Comparison of ENCODE assay signal across 31 cellular contexts in the genomic region with DNA sequence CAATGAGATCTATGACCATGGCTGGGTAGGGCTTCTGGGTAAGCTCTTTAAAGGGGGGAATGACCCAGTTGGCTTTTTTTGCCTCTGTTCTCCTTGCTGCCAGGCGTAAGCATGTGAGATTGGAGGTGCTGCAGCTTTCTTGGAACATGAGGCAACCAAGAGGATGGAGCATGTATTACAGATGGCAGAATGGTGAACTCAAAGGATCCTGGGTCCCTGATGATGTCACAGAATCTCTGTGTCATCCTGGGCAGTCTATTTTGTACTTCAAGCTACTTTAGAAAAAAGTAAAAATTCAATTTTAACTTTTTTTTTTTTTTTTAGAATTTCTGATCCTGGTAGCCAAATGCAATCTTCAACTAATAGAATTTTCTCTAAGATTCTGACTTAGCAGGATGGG. TPM values are rescaled to one million over a fixed set of nuclear protein-coding genes. Genes with fewer than 3 reads are reported as not detected.
"Had no signal": no experiment of that assay in that cellular context is flagged by ENCODE, and none has a peak within 500 bp of the region (broad histone marks: within the 10 kb centered on the region; RNA-seq: fewer than 3 reads in every experiment).

No MANE protein-coding gene starts in this region.

- H3K27ac ChIP-seq: esophagus muscularis mucosa, left ventricle myocardium inferior, skin epidermis, testis, transverse colon had no signal

- DNase-seq: activated CD4-positive, alpha-beta T cell treated with anti-CD3 and anti-CD28 coated beads for 1 hour; activated CD8-positive, alpha-beta memory T cell treated with anti-CD3 and anti-CD28 coated beads, Interleukin-2, amount 50 U/mL, for 4 hours; activated gamma-delta T cell treated with Interleukin-2 at 50 U/mL for 16 hours; activated T-cell treated with anti-CD3 and anti-CD28 coated beads, Interleukin-2, amount 50 U/mL, for 4 hours; anterior cingulate cortex; dermis blood vessel endothelial cell; effector CD4-positive, alpha-beta T cell; glutamatergic neuron; left ventricle myocardium inferior; right cardiac atrium; stimulated activated CD4-positive, alpha-beta T cell treated with anti-CD3 and anti-CD28 coated beads, Interleukin-12 subunit alpha, Interleukin-12 subunit beta, amount 100 ng/mL, for 4 hours; stimulated activated CD4-positive, alpha-beta T cell treated with anti-CD3 and anti-CD28 coated beads, Interleukin-4, amount 100 ng/mL, for 1 hour; T-helper 2 cell; testis; transverse colon had no signal

- H3K27me3 ChIP-seq: testis, transverse colon had no signal

- H3K4me3 ChIP-seq: esophagus muscularis mucosa, left ventricle myocardium inferior, lung, mucosa of descending colon, skin epidermis, testis, transverse colon had no signal

- ATAC-seq: activated T-cell treated with anti-CD3 and anti-CD28 coated beads, Interleukin-2, amount 50 U/mL, for 4 hours; activated T-helper 17 cell treated with anti-CD3 and anti-CD28 coated beads, Interleukin-2, amount 50 U/mL, for 72 hours; mucosa of descending colon; natural killer cell treated with Interleukin-12 subunit alpha and Interleukin-12 subunit beta and Interleukin-15 and Interleukin-18, amount 100 ng/mL, for 72 hours; right cardiac atrium; stimulated activated naive CD8-positive, alpha-beta T cell treated with anti-CD3 and anti-CD28 coated beads, Interleukin-15, Interleukin-2, amounts not matched to agents 100 U/mL and 50 U/mL, for 24 hours; WTC11 had no signal

- H3K4me1 ChIP-seq: esophagus muscularis mucosa, left ventricle myocardium inferior, testis, transverse colon had no signal

- H3K36me3 ChIP-seq: esophagus muscularis mucosa, left ventricle myocardium inferior, transverse colon had no signal

- H3K9me3 ChIP-seq: esophagus muscularis mucosa, left ventricle myocardium inferior, mucosa of descending colon, testis, transverse colon had no signal

RNA-seq across cellular contexts. Expression of gene KRT82, which starts 8.0 kb away (rescaled TPM):
- total RNA-seq: activated CD8-positive, alpha-beta memory T cell treated with anti-CD3 and anti-CD28 coated beads for 36 hours; activated T-cell treated with anti-CD3 and anti-CD28 coated beads, Interleukin-2, amount 50 U/mL, for 4 hours; activated T-helper 17 cell treated with anti-CD3 and anti-CD28 coated beads, Interleukin-2, amount 50 U/mL, for 72 hours; bronchial epithelial cell; dermis blood vessel endothelial cell; esophagus muscularis mucosa; frontal cortex; left ventricle myocardium inferior; lung; mesenteric fat pad; mucosa of descending colon; myocyte; natural killer cell treated with Interleukin-12 subunit alpha and Interleukin-12 subunit beta and Interleukin-15 and Interleukin-18, amount 100 ng/mL, for 72 hours; omental fat pad; right cardiac atrium; testis; transverse colon; urinary bladder; WTC11 had no signal
- polyA plus RNA-seq: adipose tissue, lung, right cardiac atrium had no signal

RNA-seq across cellular contexts. Expression of gene KRT84, which starts 12.7 kb away (rescaled TPM):
- total RNA-seq: activated CD8-positive, alpha-beta memory T cell treated with anti-CD3 and anti-CD28 coated beads for 36 hours; activated T-cell treated with anti-CD3 and anti-CD28 coated beads, Interleukin-2, amount 50 U/mL, for 4 hours; activated T-helper 17 cell treated with anti-CD3 and anti-CD28 coated beads, Interleukin-2, amount 50 U/mL, for 72 hours; bronchial epithelial cell; dermis blood vessel endothelial cell; esophagus muscularis mucosa; frontal cortex; left ventricle myocardium inferior; lung; mesenteric fat pad; mucosa of descending colon; myocyte; natural killer cell treated with Interleukin-12 subunit alpha and Interleukin-12 subunit beta and Interleukin-15 and Interleukin-18, amount 100 ng/mL, for 72 hours; omental fat pad; right cardiac atrium; transverse colon; urinary bladder; WTC11 had no signal
- polyA plus RNA-seq: adipose tissue, lung, right cardiac atrium, urinary bladder had no signal

RNA-seq across cellular contexts. Expression of gene KRT85, which starts 30.9 kb away (rescaled TPM):
- total RNA-seq: activated CD8-positive, alpha-beta memory T cell treated with anti-CD3 and anti-CD28 coated beads for 36 hours; activated T-cell treated with anti-CD3 and anti-CD28 coated beads, Interleukin-2, amount 50 U/mL, for 4 hours; activated T-helper 17 cell treated with anti-CD3 and anti-CD28 coated beads, Interleukin-2, amount 50 U/mL, for 72 hours; bronchial epithelial cell; dermis blood vessel endothelial cell; esophagus muscularis mucosa; frontal cortex; left ventricle myocardium inferior; lung; mesenteric fat pad; mucosa of descending colon; myocyte; natural killer cell treated with Interleukin-12 subunit alpha and Interleukin-12 subunit beta and Interleukin-15 and Interleukin-18, amount 100 ng/mL, for 72 hours; omental fat pad; right cardiac atrium; transverse colon; urinary bladder; WTC11 had no signal
- polyA plus RNA-seq: adipose tissue, lung, right cardiac atrium, urinary bladder had no signal

RNA-seq across cellular contexts. Expression of gene KRT75, which starts 36.0 kb away (rescaled TPM):
- total RNA-seq: activated CD8-positive, alpha-beta memory T cell treated with anti-CD3 and anti-CD28 coated beads for 36 hours; activated T-cell treated with anti-CD3 and anti-CD28 coated beads, Interleukin-2, amount 50 U/mL, for 4 hours; activated T-helper 17 cell treated with anti-CD3 and anti-CD28 coated beads, Interleukin-2, amount 50 U/mL, for 72 hours; dermis blood vessel endothelial cell; esophagus muscularis mucosa; frontal cortex; left ventricle myocardium inferior; lung; mesenteric fat pad; mucosa of descending colon; myocyte; natural killer cell treated with Interleukin-12 subunit alpha and Interleukin-12 subunit beta and Interleukin-15 and Interleukin-18, amount 100 ng/mL, for 72 hours; omental fat pad; right cardiac atrium; transverse colon; urinary bladder; WTC11 had no signal
- polyA plus RNA-seq: urinary bladder had no signal

RNA-seq across cellular contexts. Expression of gene KRT6B, which starts 53.8 kb away (rescaled TPM):
- total RNA-seq: activated CD8-positive, alpha-beta memory T cell treated with anti-CD3 and anti-CD28 coated beads for 36 hours; activated T-cell treated with anti-CD3 and anti-CD28 coated beads, Interleukin-2, amount 50 U/mL, for 4 hours; activated T-helper 17 cell treated with anti-CD3 and anti-CD28 coated beads, Interleukin-2, amount 50 U/mL, for 72 hours; esophagus muscularis mucosa; frontal cortex; left ventricle myocardium inferior; mesenteric fat pad; mucosa of descending colon; myocyte; natural killer cell treated with Interleukin-12 subunit alpha and Interleukin-12 subunit beta and Interleukin-15 and Interleukin-18, amount 100 ng/mL, for 72 hours; right cardiac atrium; transverse colon; urinary bladder; WTC11 had no signal
- polyA plus RNA-seq: right cardiac atrium, urinary bladder had no signal
